ENCODE assay signal across 9 cellular contexts in genomic region chr7:100345288-100345672, GRCh38. TPM values are rescaled to one million over a fixed set of nuclear protein-coding genes. Genes with fewer than 3 reads are reported as not detected.
A peak's percentile ranks its signal among the peaks of the same experiment; 100 is the strongest.
DNase-seq lines count a peak whose midpoint lies in the region; ATAC-seq and TF ChIP-seq lines count a peak whose summit lies in the region.
"Not testable (repeated sequence)": the region's sequence is repeated elsewhere in the genome, so short reads cannot be mapped to it uniquely, and the experiment has no call there.
"Had no signal": no experiment of that assay in that cellular context is flagged by ENCODE, and none has a peak within 500 bp of the region (broad histone marks: within the 10 kb centered on the region; RNA-seq: fewer than 3 reads in every experiment).

No MANE protein-coding gene starts in this region.

- not testable (repeated sequence) for H3K27ac ChIP-seq in foreskin keratinocyte; osteoblast (ENCODE audit: low read depth, low read length)
- H3K27ac ChIP-seq in transverse colon: peak overlapping the region in 1 of 4 donors; percentile 66

- H3K27me3 ChIP-seq in foreskin keratinocyte; osteoblast (ENCODE audit: insufficient read depth, low read length); transverse colon: not testable (repeated sequence)

- not testable (repeated sequence) for H3K4me2 ChIP-seq in osteoblast (ENCODE audit: insufficient read depth, low read length)

- H2AFZ ChIP-seq in osteoblast (ENCODE audit: low read length): not testable (repeated sequence)

- WGBS in transverse colon (ENCODE audit: low coverage in 1 of 2), 2 donors: 0% methylated on average over 3 of the region's 5 CpGs; no CpG with 5 or more reads in 1 of the 2 donors

- not testable (repeated sequence) for H4K20me1 ChIP-seq in osteoblast (ENCODE audit: insufficient read depth, low read length)

- DNase-seq in MV-4-11 (lab: John Stamatoyannopoulos, UW) (peak; percentile 62), SKM-1 (lab: John Stamatoyannopoulos, UW; ENCODE audit: unreplicated experiment) (peak; percentile 33), transverse colon (peak; percentile 82)
- peak; percentile 92 for DNase-seq in activated effector memory CD4-positive, alpha-beta T cell treated with anti-CD3 and anti-CD28 coated beads, Interleukin-2, amount 50 U/mL, for 16 hours
- not testable (repeated sequence) for DNase-seq in foreskin keratinocyte; osteoblast (ENCODE audit: insufficient read length, low spot score, missing footprints)

- H3K36me3 ChIP-seq in osteoblast (ENCODE audit: insufficient read depth, low read length): peaks cover 52% of the 10 kb centered on the region
- peaks cover 0 to 39% (median 17%) of the 10 kb centered on the region in 4 donors for H3K36me3 ChIP-seq in transverse colon

- H3K79me2 ChIP-seq in osteoblast (ENCODE audit: insufficient read depth, low read length): peaks cover 18% of the 10 kb centered on the region

- not testable (repeated sequence) for TF ChIP-seq POLR2A in transverse colon (IDR thresholded peaks at IDR 0.05)

- TF ChIP-seq EP300 in transverse colon (IDR thresholded peaks at IDR 0.05; ENCODE audit: low read depth): not testable (repeated sequence)

- not testable (repeated sequence) for H3K4me1 ChIP-seq in foreskin keratinocyte; osteoblast (ENCODE audit: insufficient read depth, low read length)
- H3K4me1 ChIP-seq in transverse colon: peaks cover 0 to 17% (median 2%) of the 10 kb centered on the region in 4 donors

- in situ Hi-C loops in transverse colon (cut with MboI; ENCODE audit: low pct_ligation_motif_present in 1 of 4, low pct_unique_long_range_greater_than_20kb in 1 of 4, low sequenced_read_pairs in 3 of 4): not testable (repeated sequence)

- TF ChIP-seq CTCF in GM12872 (IDR thresholded peaks at IDR 0.05; ENCODE audit: insufficient read depth, low read depth, low read length) (peak; percentile 56), foreskin keratinocyte (conservative IDR thresholded peaks at IDR 0.05) (peak; percentile 61), osteoblast (IDR thresholded peaks at IDR 0.05; ENCODE audit: extremely low read depth, low read depth, low read length) (peak; percentile 25), transverse colon (IDR thresholded peaks at IDR 0.05) (peak; percentile 15 to 58 (median 50))

- H3K4me3 ChIP-seq in osteoblast (ENCODE audit: insufficient read depth, low read length); transverse colon: not testable (repeated sequence)

- not testable (repeated sequence) for H3K9me3 ChIP-seq in osteoblast (ENCODE audit: low read depth, low read length); transverse colon

- intact Hi-C loops in transverse colon (cut with DNase I; ENCODE audit: low total_unique reads): not testable (repeated sequence)

- ATAC-seq in HG02588 (IDR thresholded peaks at IDR 0.05; ENCODE audit: unreplicated experiment) (peak; percentile 34), foreskin keratinocyte (peak; percentile 50)

RNA-seq across cellular contexts. Expression of gene PILRB, which starts 12.6 kb away (rescaled TPM):
- 16.5 and 16.8 TPM in 2 replicates for total RNA-seq in foreskin keratinocyte
- polyA plus RNA-seq in foreskin keratinocyte: 14.3 and 17.4 TPM in 2 replicates
- 10.9 and 14.8 TPM in 2 replicates for total RNA-seq in osteoblast
- 100 to 1,000 TPM in 2 of 4 donors, 10 to 100 TPM in 2; 80.0 to 239 (median 113) TPM for total RNA-seq in transverse colon

RNA-seq across cellular contexts. Expression of gene PILRA, which starts 28.0 kb away (rescaled TPM):
- total RNA-seq in foreskin keratinocyte (0.25 and 0.37 TPM in 2 replicates), osteoblast (0.36 and 0.59 TPM in 2 replicates), transverse colon (1 to 10 TPM in 2 of 4 donors, not detected in 2; 1.9 to 4.9 TPM)
- 0.20 and 0.23 TPM in 2 replicates for polyA plus RNA-seq in foreskin keratinocyte

RNA-seq across cellular contexts. Expression of gene SPDYE3, which starts 37.8 kb away (rescaled TPM):
- total RNA-seq in foreskin keratinocyte (not detected in 2 replicates), osteoblast (under 0.01 TPM in 1 of 2 replicates, not detected in the other), transverse colon (not detected)
- polyA plus RNA-seq in foreskin keratinocyte: not detected in 2 replicates
- total RNA-seq: urinary bladder had no signal
